Comparison of ENCODE assay signal across 1 cellular context in the genomic region with DNA sequence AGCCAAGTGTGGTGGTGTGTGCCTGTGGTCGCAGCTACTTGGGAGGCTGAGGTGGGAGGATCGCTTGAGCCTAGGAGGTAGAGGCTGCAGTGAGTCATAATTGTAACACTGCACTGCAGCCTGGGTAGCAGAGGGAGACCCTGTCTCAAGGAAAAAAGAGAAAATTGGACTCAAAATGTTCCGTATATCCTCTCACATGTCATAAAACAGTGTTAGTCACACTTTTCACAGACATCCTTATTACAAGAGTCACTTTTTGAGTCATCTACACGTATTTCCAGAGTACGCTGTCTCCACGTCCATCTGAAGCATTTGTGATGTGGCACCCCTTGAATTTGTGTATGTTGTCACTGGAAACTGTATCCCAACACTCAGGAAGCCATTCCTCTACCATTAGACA.
TF ChIP-seq lines count a peak whose summit lies in the region.

No MANE protein-coding gene starts in this region.

TF ChIP-seq in WTC11, 78 proteins besides CTCF, POLR2A, EP300 and RAD21 (continued from another document):
- TF ChIP-seq, protein P1, sequence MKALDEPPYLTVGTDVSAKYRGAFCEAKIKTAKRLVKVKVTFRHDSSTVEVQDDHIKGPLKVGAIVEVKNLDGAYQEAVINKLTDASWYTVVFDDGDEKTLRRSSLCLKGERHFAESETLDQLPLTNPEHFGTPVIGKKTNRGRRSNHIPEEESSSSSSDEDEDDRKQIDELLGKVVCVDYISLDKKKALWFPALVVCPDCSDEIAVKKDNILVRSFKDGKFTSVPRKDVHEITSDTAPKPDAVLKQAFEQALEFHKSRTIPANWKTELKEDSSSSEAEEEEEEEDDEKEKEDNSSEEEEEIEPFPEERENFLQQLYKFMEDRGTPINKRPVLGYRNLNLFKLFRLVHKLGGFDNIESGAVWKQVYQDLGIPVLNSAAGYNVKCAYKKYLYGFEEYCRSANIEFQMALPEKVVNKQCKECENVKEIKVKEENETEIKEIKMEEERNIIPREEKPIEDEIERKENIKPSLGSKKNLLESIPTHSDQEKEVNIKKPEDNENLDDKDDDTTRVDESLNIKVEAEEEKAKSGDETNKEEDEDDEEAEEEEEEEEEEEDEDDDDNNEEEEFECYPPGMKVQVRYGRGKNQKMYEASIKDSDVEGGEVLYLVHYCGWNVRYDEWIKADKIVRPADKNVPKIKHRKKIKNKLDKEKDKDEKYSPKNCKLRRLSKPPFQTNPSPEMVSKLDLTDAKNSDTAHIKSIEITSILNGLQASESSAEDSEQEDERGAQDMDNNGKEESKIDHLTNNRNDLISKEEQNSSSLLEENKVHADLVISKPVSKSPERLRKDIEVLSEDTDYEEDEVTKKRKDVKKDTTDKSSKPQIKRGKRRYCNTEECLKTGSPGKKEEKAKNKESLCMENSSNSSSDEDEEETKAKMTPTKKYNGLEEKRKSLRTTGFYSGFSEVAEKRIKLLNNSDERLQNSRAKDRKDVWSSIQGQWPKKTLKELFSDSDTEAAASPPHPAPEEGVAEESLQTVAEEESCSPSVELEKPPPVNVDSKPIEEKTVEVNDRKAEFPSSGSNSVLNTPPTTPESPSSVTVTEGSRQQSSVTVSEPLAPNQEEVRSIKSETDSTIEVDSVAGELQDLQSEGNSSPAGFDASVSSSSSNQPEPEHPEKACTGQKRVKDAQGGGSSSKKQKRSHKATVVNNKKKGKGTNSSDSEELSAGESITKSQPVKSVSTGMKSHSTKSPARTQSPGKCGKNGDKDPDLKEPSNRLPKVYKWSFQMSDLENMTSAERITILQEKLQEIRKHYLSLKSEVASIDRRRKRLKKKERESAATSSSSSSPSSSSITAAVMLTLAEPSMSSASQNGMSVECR (CRISPR knock-in tag; IDR thresholded peaks at IDR 0.05; ENCODE audit: borderline replicate concordance): no peak
- TF ChIP-seq, protein P2, sequence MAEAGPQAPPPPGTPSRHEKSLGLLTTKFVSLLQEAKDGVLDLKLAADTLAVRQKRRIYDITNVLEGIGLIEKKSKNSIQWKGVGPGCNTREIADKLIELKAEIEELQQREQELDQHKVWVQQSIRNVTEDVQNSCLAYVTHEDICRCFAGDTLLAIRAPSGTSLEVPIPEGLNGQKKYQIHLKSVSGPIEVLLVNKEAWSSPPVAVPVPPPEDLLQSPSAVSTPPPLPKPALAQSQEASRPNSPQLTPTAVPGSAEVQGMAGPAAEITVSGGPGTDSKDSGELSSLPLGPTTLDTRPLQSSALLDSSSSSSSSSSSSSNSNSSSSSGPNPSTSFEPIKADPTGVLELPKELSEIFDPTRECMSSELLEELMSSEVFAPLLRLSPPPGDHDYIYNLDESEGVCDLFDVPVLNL (CRISPR knock-in tag; IDR thresholded peaks at IDR 0.05; ENCODE audit: borderline replicate concordance, low read depth): no peak
